9 cellular contexts compared by ENCODE assay signal in the genomic region with DNA sequence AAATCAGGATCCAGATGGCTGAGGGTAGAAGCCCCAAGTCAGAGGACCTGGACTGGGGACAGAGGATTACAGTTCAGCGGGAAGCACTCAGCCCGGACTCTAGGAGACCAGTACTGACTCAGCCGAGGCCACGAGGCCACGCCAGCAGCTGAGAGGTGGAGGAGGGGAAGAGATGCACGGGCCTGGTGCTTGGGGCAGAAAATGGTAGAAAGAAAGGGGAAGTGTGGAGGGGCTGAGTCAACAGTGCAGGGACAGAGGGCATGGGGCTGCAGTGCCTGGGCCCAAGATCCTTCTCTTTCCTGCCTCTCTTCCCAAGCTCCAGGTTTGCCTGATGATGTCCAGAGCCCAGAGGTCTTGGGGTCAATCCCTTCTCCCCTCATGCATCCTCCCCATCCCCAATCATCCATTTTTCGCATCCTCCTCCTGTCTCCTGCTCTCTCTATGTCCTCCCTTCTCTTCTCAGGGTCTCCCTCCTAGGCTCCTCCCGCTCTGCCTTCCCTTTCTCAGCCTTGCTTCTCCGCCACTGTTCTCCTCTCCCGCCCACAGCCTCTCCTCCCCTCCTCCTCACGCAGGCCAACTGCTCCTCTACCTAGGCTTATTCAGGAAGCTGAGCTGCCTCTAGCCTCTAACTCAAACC. TPM values are rescaled to one million over a fixed set of nuclear protein-coding genes. Genes with fewer than 3 reads are reported as not detected.
DNase-seq lines count a peak whose midpoint lies in the region; ATAC-seq and TF ChIP-seq lines count a peak whose summit lies in the region.
"Had no signal": no experiment of that assay in that cellular context is flagged by ENCODE, and none has a peak within 500 bp of the region (broad histone marks: within the 10 kb centered on the region; RNA-seq: fewer than 3 reads in every experiment).

No MANE protein-coding gene starts in this region.

- intact Hi-C loops in left ventricle myocardium superior (cut with micrococcal nuclease): no loop called here

- peaks cover 24% of the 10 kb centered on the region for H3K36me3 Mint-ChIP-seq in activated naive CD8-positive, alpha-beta T cell treated with anti-CD3 and anti-CD28 coated beads, Interleukin-2, amount 10 ng/mL, durations not matched to agents 7 days and 5 days

- H3K9me3 Mint-ChIP-seq in activated naive CD8-positive, alpha-beta T cell treated with anti-CD3 and anti-CD28 coated beads, Interleukin-2, amount 10 ng/mL, durations not matched to agents 7 days and 5 days: no peaks in the 10 kb centered on the region

- DNase-seq in AG08396 (ENCODE audit: low spot score) (peak; percentile 78), NCI-H524 treated with DMSO at 0.1 percent for 48 hours (lab: John Stamatoyannopoulos, UW) (peak; percentile 36), left ventricle myocardium superior (peak; percentile 76), retinal pigment epithelial cell (ENCODE audit: low read depth) (peak; percentile 66), LoVo (ENCODE audit: low spot score) (no peak), DMS 273 (lab: John Stamatoyannopoulos, UW; ENCODE audit: unreplicated experiment) (no peak)
- no peak for DNase-seq in activated naive CD8-positive, alpha-beta T cell treated with anti-CD3 and anti-CD28 coated beads, Interleukin-2, amount 10 ng/mL, durations not matched to agents 7 days and 5 days

- no peaks in the 10 kb centered on the region for H3K27me3 Mint-ChIP-seq in activated naive CD8-positive, alpha-beta T cell treated with anti-CD3 and anti-CD28 coated beads, Interleukin-2, amount 10 ng/mL, durations not matched to agents 7 days and 5 days

- H3K27ac Mint-ChIP-seq in activated naive CD8-positive, alpha-beta T cell treated with anti-CD3 and anti-CD28 coated beads, Interleukin-2, amount 10 ng/mL, durations not matched to agents 7 days and 5 days: peak overlapping the region; percentile 91

- H3K4me3 Mint-ChIP-seq in activated naive CD8-positive, alpha-beta T cell treated with anti-CD3 and anti-CD28 coated beads, Interleukin-2, amount 10 ng/mL, durations not matched to agents 7 days and 5 days: peak overlapping the region; percentile 72

- POLR2A ChIA-PET in activated naive CD8-positive, alpha-beta T cell treated with anti-CD3 and anti-CD28 coated beads, Interleukin-2, amount 10 ng/mL, durations not matched to agents 7 days and 5 days (lab: Charles Lee): no interaction called here

- ATAC-seq in GM19463 (IDR thresholded peaks at IDR 0.05; ENCODE audit: unreplicated experiment) (peak; percentile 84), left ventricle myocardium superior (peak; percentile 52)
- peak; percentile 49 for ATAC-seq in activated naive CD8-positive, alpha-beta T cell treated with anti-CD3 and anti-CD28 coated beads, Interleukin-2, amount 10 ng/mL, durations not matched to agents 7 days and 5 days (ENCODE audit: low read depth)

- H3K4me1 Mint-ChIP-seq in activated naive CD8-positive, alpha-beta T cell treated with anti-CD3 and anti-CD28 coated beads, Interleukin-2, amount 10 ng/mL, durations not matched to agents 7 days and 5 days: peaks cover 86% of the 10 kb centered on the region

- TF ChIP-seq CTCF in retinal pigment epithelial cell (conservative IDR thresholded peaks at IDR 0.05; ENCODE audit: low read depth, low read length): no peak

- no peak overlapping the region for H3K4me3 ChIP-seq in retinal pigment epithelial cell (ENCODE audit: low read length)

RNA-seq across cellular contexts. Expression of gene ARHGEF2, which starts 7.7 kb away (rescaled TPM):
- 100 to 1,000 TPM; 151 to 155 TPM for total RNA-seq in activated naive CD8-positive, alpha-beta T cell treated with anti-CD3 and anti-CD28 coated beads, Interleukin-2, amount 10 ng/mL, durations not matched to agents 7 days and 5 days
- total RNA-seq in left ventricle myocardium superior: 61.2 TPM

RNA-seq across cellular contexts. Expression of gene RXFP4, which starts 29.2 kb away (rescaled TPM):
- under 1 TPM in 1 of 2 experiments, not detected in 1; 0.26 TPM for total RNA-seq in activated naive CD8-positive, alpha-beta T cell treated with anti-CD3 and anti-CD28 coated beads, Interleukin-2, amount 10 ng/mL, durations not matched to agents 7 days and 5 days
- not detected for total RNA-seq in left ventricle myocardium superior
- total RNA-seq: frontal cortex had no signal

RNA-seq across cellular contexts. Expression of gene KHDC4, which starts 36.4 kb away (rescaled TPM):
- 10 to 100 TPM; 91.6 to 94.5 TPM for total RNA-seq in activated naive CD8-positive, alpha-beta T cell treated with anti-CD3 and anti-CD28 coated beads, Interleukin-2, amount 10 ng/mL, durations not matched to agents 7 days and 5 days
- total RNA-seq in left ventricle myocardium superior: 22.6 TPM

RNA-seq across cellular contexts. Expression of gene SSR2, which starts 50.1 kb away (rescaled TPM):
- total RNA-seq in activated naive CD8-positive, alpha-beta T cell treated with anti-CD3 and anti-CD28 coated beads, Interleukin-2, amount 10 ng/mL, durations not matched to agents 7 days and 5 days: 100 to 1,000 TPM; 204 to 205 TPM
- total RNA-seq in left ventricle myocardium superior: 75.8 TPM

RNA-seq across cellular contexts. Expression of gene RIT1, which starts 59.5 kb away (rescaled TPM):
- 10 to 100 TPM; 31.3 to 32.8 TPM for total RNA-seq in activated naive CD8-positive, alpha-beta T cell treated with anti-CD3 and anti-CD28 coated beads, Interleukin-2, amount 10 ng/mL, durations not matched to agents 7 days and 5 days
- 18.7 TPM for total RNA-seq in left ventricle myocardium superior

Comparison
In these comparisons a context has a peak if more than half of its experiments do, and no peak if none do; other contexts are left out.
1. DNase-seq: peak in AG08396 (single experiment), NCI-H524 treated with DMSO at 0.1 percent for 48 hours (single experiment), left ventricle myocardium superior (single experiment) and retinal pigment epithelial cell (single experiment); none in activated naive CD8-positive, alpha-beta T cell treated with anti-CD3 and anti-CD28 coated beads, Interleukin-2, amount 10 ng/mL, durations not matched to agents 7 days and 5 days (single experiment), LoVo (single experiment) and DMS 273 (single experiment).
2. Peak in every context shown above with its lines, with median percentiles within 50 percentile points of each other: ATAC-seq.